Comparison of ENCODE assay signal across 15 cellular contexts in the genomic region with DNA sequence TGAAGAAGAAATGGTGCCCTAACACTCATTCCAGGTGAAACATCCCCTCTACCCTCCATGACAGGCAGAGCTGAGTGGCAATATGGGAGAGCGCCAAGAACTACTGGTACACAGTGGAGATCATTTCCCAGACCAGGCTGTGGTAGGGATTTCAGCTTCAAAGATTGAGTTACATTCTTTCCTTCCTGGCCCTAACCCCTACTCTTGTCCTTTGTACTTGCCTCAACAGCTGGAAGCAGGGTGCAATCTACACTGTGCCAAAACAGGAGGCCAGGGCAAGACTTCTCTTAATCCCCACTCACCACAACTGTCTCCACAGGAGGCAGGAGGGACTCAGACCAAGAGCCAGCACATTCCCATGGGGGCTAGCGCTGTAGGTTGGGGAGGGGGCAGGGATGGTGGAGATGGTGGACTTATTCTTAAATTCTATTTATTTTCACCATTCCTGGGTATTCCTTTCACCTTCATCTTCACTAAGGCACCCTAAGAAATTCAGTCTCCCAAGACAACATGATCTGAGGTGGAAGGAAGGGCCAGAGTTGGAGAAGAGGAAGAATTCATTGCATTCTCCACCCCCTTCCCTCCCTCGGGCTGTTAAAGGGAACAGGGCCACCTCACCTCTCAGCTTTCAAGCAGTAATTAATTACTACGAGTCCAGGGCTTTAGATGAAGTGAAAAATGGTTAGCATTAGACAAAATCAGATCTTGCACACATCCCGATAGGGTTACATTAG.
DNase-seq lines count a peak whose midpoint lies in the region; ATAC-seq, FAIRE-seq and TF ChIP-seq lines count a peak whose summit lies in the region.
"Had no signal": no experiment of that assay in that cellular context is flagged by ENCODE, and none has a peak within 500 bp of the region (broad histone marks: within the 10 kb centered on the region; RNA-seq: fewer than 3 reads in every experiment).

No MANE protein-coding gene starts in this region.

- H3K27me3 ChIP-seq in HepG2 (ENCODE audit: control insufficient read depth in 1 of 2, insufficient read depth in 2 of 2, low read length in 2 of 2) (no peaks in the 10 kb centered on the region), right lobe of liver (no peaks in the 10 kb centered on the region), lung (ENCODE audit: control insufficient read depth, insufficient read depth) (no peaks in the 10 kb centered on the region), endodermal cell (ENCODE audit: control insufficient read depth, insufficient read depth, low read length, poor library complexity, severe bottlenecking) (no peaks in the 10 kb centered on the region)
- H3K27me3 ChIP-seq: breast epithelium, uterus had no signal

- TF ChIP-seq EP300 in HepG2 (IDR thresholded peaks at IDR 0.05; ENCODE audit: low read depth in 2 of 2, low read length in 2 of 2) (no peak), HepG2 (CRISPR knock-in tag; IDR thresholded peaks at IDR 0.05; ENCODE audit: borderline replicate concordance) (no peak)

- no peak overlapping the region for H3K27ac ChIP-seq in HepG2 (ENCODE audit: extremely low read length, insufficient read depth, low read length)
- no peak overlapping the region for H3K27ac ChIP-seq in right lobe of liver
- H3K27ac ChIP-seq in lung (ENCODE audit: low read depth in 1 of 2, low read length in 1 of 2) = peak overlapping the region; percentile 20 to 26
- H3K27ac ChIP-seq in endodermal cell (ENCODE audit: low read depth, low read length) = no peak overlapping the region
- H3K27ac ChIP-seq: breast epithelium, GM23248, uterus had no signal

- peaks cover 11% of the 10 kb centered on the region for H3K36me3 Mint-ChIP-seq in activated CD8-positive, alpha-beta memory T cell treated with anti-CD3 and anti-CD28 coated beads, Interleukin-2, amount 10 ng/mL, durations not matched to agents 7 days and 5 days
- no peaks in the 10 kb centered on the region for H3K36me3 Mint-ChIP-seq in endodermal cell (ENCODE audit: low read depth)

- no peak overlapping the region for H3K27ac Mint-ChIP-seq in activated CD8-positive, alpha-beta memory T cell treated with anti-CD3 and anti-CD28 coated beads, Interleukin-2, amount 10 ng/mL, durations not matched to agents 7 days and 5 days
- H3K27ac Mint-ChIP-seq in endodermal cell = no peak overlapping the region

- no peaks in the 10 kb centered on the region for H3K27me3 Mint-ChIP-seq in activated CD8-positive, alpha-beta memory T cell treated with anti-CD3 and anti-CD28 coated beads, Interleukin-2, amount 10 ng/mL, durations not matched to agents 7 days and 5 days
- H3K27me3 Mint-ChIP-seq in endodermal cell (ENCODE audit: insufficient read depth) = no peaks in the 10 kb centered on the region

- H3K4me1 Mint-ChIP-seq in activated CD8-positive, alpha-beta memory T cell treated with anti-CD3 and anti-CD28 coated beads, Interleukin-2, amount 10 ng/mL, durations not matched to agents 7 days and 5 days = peaks cover 51% of the 10 kb centered on the region
- H3K4me1 Mint-ChIP-seq in endodermal cell = peaks cover 35% of the 10 kb centered on the region

- H3K4me3 Mint-ChIP-seq in activated CD8-positive, alpha-beta memory T cell treated with anti-CD3 and anti-CD28 coated beads, Interleukin-2, amount 10 ng/mL, durations not matched to agents 7 days and 5 days = no peak overlapping the region
- H3K4me3 Mint-ChIP-seq in endodermal cell = no peak overlapping the region

- H3K4me1 ChIP-seq in HepG2 (ENCODE audit: insufficient read depth, low read length) = peaks cover 22% of the 10 kb centered on the region
- H3K4me1 ChIP-seq in right lobe of liver = peaks cover 0 to 12% (median 1%) of the 10 kb centered on the region in 4 donors
- peaks cover 10 to 24% of the 10 kb centered on the region in 2 donors for H3K4me1 ChIP-seq in lung (ENCODE audit: control insufficient read depth in 2 of 2, insufficient read depth in 2 of 2, low read length in 2 of 2)
- H3K4me1 ChIP-seq in endodermal cell (ENCODE audit: control insufficient read depth, insufficient read depth, low read length) = peaks cover 5% of the 10 kb centered on the region
- H3K4me1 ChIP-seq: breast epithelium, uterus had no signal

- no peak overlapping the region for H3K4me3 ChIP-seq in HepG2 (replicated peaks in 1 of 3; ENCODE audit: insufficient read depth in 1 of 3, low read depth in 2 of 3, low read length in 3 of 3)
- H3K4me3 ChIP-seq in right lobe of liver = no peak overlapping the region
- no peak overlapping the region for H3K4me3 ChIP-seq in lung
- H3K4me3 ChIP-seq in endodermal cell (ENCODE audit: low read length) = no peak overlapping the region
- H3K4me3 ChIP-seq: breast epithelium, GM23248, uterus had no signal

- POLR2A ChIA-PET in HepG2 (lab: Yijun Ruan, JAX) = no interaction called here

- TF ChIP-seq POLR2A in HepG2 (IDR thresholded peaks at IDR 0.05; ENCODE audit: insufficient read depth in 1 of 2, low read depth in 2 of 2, low read length in 2 of 2) (no peak), right lobe of liver (IDR thresholded peaks at IDR 0.05) (no peak)

- FAIRE-seq in HepG2 (lab: Jason Lieb, UNC) = no peak
- FAIRE-seq: endometrium had no signal

- H3K9ac ChIP-seq in HepG2 (ENCODE audit: insufficient read depth, low read depth, low read length) = no peak overlapping the region
- no peak overlapping the region for H3K9ac ChIP-seq in endodermal cell (ENCODE audit: extremely low read depth, low read length, poor library complexity, severe bottlenecking)
- H3K9ac ChIP-seq: GM23248 had no signal

- H2AFZ ChIP-seq in HepG2 (ENCODE audit: low read length) = no peak overlapping the region
- H2AFZ ChIP-seq: GM23248 had no signal

- no TSS peak for BruUV-seq in HepG2 (replicated peaks; lab: Mats Ljungman, UMichigan)

- WGBS in HepG2 (ENCODE audit: low lambda C conversion rate) = 90% methylated on average over 5 of the region's 5 CpGs
- WGBS in right lobe of liver (ENCODE audit: insufficient coverage, low coverage, low lambda C conversion rate, missing lambda C conversion rate) = 78% methylated on average over 5 of the region's 5 CpGs
- WGBS in lung, 2 donors = 58 to 79% methylated on average over 5 of the region's 5 CpGs
- 75 to 85% methylated on average over 2 to 4 of the region's 5 CpGs for WGBS in endodermal cell (ENCODE audit: insufficient coverage in 1 of 2, insufficient read length in 1 of 2), 2 experiments

- H3K9me3 ChIP-seq in HepG2 (ENCODE audit: low read length) (no peaks in the 10 kb centered on the region), right lobe of liver (no peaks in the 10 kb centered on the region), lung (ENCODE audit: control insufficient read depth in 2 of 2, insufficient read depth in 1 of 2, low read length in 1 of 2) (no peaks in the 10 kb centered on the region), endodermal cell (ENCODE audit: control insufficient read depth, low read length) (no peaks in the 10 kb centered on the region)
- H3K9me3 ChIP-seq: breast epithelium, uterus had no signal

- H3K36me3 ChIP-seq in HepG2 (replicated peaks in 1 of 2; ENCODE audit: control insufficient read depth in 1 of 2, insufficient read depth in 2 of 2, low read length in 2 of 2) = no peaks in the 10 kb centered on the region
- H3K36me3 ChIP-seq in right lobe of liver = no peaks in the 10 kb centered on the region
- no peaks in the 10 kb centered on the region for H3K36me3 ChIP-seq in lung (ENCODE audit: control insufficient read depth in 2 of 2, insufficient read depth in 2 of 2, low read length in 2 of 2)
- no peaks in the 10 kb centered on the region for H3K36me3 ChIP-seq in endodermal cell (ENCODE audit: control insufficient read depth, insufficient read depth, low read length)
- H3K36me3 ChIP-seq: breast epithelium, uterus had no signal

- intact Hi-C loops in HepG2 (cut with micrococcal nuclease; ENCODE audit: unreplicated experiment) (no loop called here), right lobe of liver (cut with DNase I) (no loop called here)

- H3K4me2 ChIP-seq in HepG2 (ENCODE audit: low read depth, low read length) = no peak overlapping the region

- TF ChIP-seq CTCF in HepG2 (CRISPR knock-in tag; IDR thresholded peaks at IDR 0.05) (no peak), right lobe of liver (IDR thresholded peaks at IDR 0.05) (no peak), lung (IDR thresholded peaks at IDR 0.05; ENCODE audit: control extremely low read depth, extremely low read depth) (no peak), endodermal cell (conservative IDR thresholded peaks at IDR 0.05) (no peak), GM20000 (IDR thresholded peaks at IDR 0.05; ENCODE audit: extremely low read depth, missing control alignments) (no peak)

- DNase-seq in HepG2 (ENCODE audit: low spot score) = no peak
- DNase-seq in right lobe of liver = no peak
- DNase-seq in astrocyte of the hippocampus (ENCODE audit: low read depth, low spot score) = peak; percentile 48
- no peak for DNase-seq in lung (ENCODE audit: low spot score)
- DNase-seq in activated CD8-positive, alpha-beta memory T cell treated with anti-CD3 and anti-CD28 coated beads, Interleukin-2, amount 10 ng/mL, durations not matched to agents 7 days and 5 days = no peak
- DNase-seq in endodermal cell = no peak
- no peak for DNase-seq in GM20000 (ENCODE audit: low spot score)
- DNase-seq: activated CD4-positive, alpha-beta T cell treated with anti-CD3 and anti-CD28 coated beads for 1 hour; NCI-H1092; NCI-H446 treated with DMSO at 0.1 percent for 48 hours; uterus had no signal

- in situ Hi-C loops in HepG2 (cut with HindIII; ENCODE audit: extremely low pct_ligation_motif_present, low pct_unique_long_range_greater_than_20kb) = no loop called here

- CTCF ChIA-PET in HepG2 (lab: Yijun Ruan, JAX; ENCODE audit: low intra/inter-chr PET ratio, low total read pairs) = no interaction called here
- CTCF ChIA-PET in activated CD8-positive, alpha-beta memory T cell treated with anti-CD3 and anti-CD28 coated beads, Interleukin-2, amount 10 ng/mL, durations not matched to agents 7 days and 5 days (lab: Charles Lee) = interaction anchor here (1.4 to 3.5 kb wide), 2 partner anchors 12 to 147 kb away, joined by 3 to 18 read pairs; no protein-coding TSS in a partner anchor

- no peaks in the 10 kb centered on the region for H3K79me2 ChIP-seq in HepG2 (ENCODE audit: insufficient read depth, low read length)

- no peaks in the 10 kb centered on the region for H3K9me3 Mint-ChIP-seq in activated CD8-positive, alpha-beta memory T cell treated with anti-CD3 and anti-CD28 coated beads, Interleukin-2, amount 10 ng/mL, durations not matched to agents 7 days and 5 days (ENCODE audit: low read depth)
- no peaks in the 10 kb centered on the region for H3K9me3 Mint-ChIP-seq in endodermal cell

- ATAC-seq in HepG2 (peak; percentile 29; the same call in 2 of the 3 replicates), right lobe of liver (no peak), lung (ENCODE audit: insufficient read depth, low FRiP score) (no peak), HG03280 (IDR thresholded peaks at IDR 0.05; ENCODE audit: unreplicated experiment) (no peak)
- ATAC-seq in activated CD8-positive, alpha-beta memory T cell treated with anti-CD3 and anti-CD28 coated beads, Interleukin-2, amount 10 ng/mL, durations not matched to agents 7 days and 5 days = no peak

- TF ChIP-seq RAD21 in HepG2 (CRISPR knock-in tag; IDR thresholded peaks at IDR 0.05) = no peak

- no peaks in the 10 kb centered on the region for H4K20me1 ChIP-seq in HepG2 (ENCODE audit: insufficient read depth, low read length)

TF ChIP-seq in HepG2, 621 proteins besides CTCF, POLR2A, EP300 and RAD21 (continues in another document):
- no peak for TF ChIP-seq ZNF614 (CRISPR knock-in tag; IDR thresholded peaks at IDR 0.05; ENCODE audit: borderline replicate concordance)
- no peak for TF ChIP-seq TAF15 (IDR thresholded peaks at IDR 0.05; ENCODE audit: low read depth, low read length, poor library complexity, severe bottlenecking)

Comparison
In these comparisons a context has a peak if more than half of its experiments do, and no peak if none do; other contexts are left out.
1. H3K27ac ChIP-seq: peak in lung (2 of 2); none in HepG2 (single experiment), right lobe of liver (0 of 3) and endodermal cell (single experiment).